ENCODE assay signal across 21 cellular contexts in the genomic region with DNA sequence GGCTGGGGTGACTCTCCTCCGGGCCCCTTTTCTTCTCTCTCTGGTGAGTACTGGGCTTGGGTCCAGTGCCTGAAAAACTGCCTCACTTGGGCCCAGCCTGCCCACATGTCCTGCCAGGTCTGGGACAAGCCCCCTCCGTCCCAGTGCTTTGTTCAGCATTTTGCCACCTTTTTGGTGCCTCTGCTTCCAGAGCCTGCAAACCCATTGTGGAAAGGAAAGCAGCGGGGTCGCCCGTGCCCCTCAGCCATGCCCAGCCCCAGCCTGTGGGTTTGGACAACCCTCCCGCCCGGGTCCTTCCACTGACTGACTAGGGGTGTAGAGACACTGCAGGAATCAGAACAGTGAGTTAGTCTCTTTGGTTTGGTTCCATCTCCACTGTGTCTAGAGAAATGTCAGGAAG.
"Had no signal": no experiment of that assay in that cellular context is flagged by ENCODE, and none has a peak within 500 bp of the region (broad histone marks: within the 10 kb centered on the region; RNA-seq: fewer than 3 reads in every experiment).

No MANE protein-coding gene starts in this region.

- H3K27me3 Mint-ChIP-seq: activated CD4-positive, alpha-beta memory T cell treated with anti-CD3 and anti-CD28 coated beads for 36 hours; natural killer cell treated with Interleukin-12 subunit alpha and Interleukin-12 subunit beta and Interleukin-15 and Interleukin-18, amount 100 ng/mL, for 72 hours had no signal

- H3K9me3 Mint-ChIP-seq: activated CD4-positive, alpha-beta memory T cell treated with anti-CD3 and anti-CD28 coated beads for 36 hours; activated naive CD4-positive, alpha-beta T cell treated with anti-CD3 and anti-CD28 coated beads for 36 hours; activated T-cell treated with anti-CD3 and anti-CD28 coated beads, Interleukin-2, amount 50 U/mL, for 72 hours; endodermal cell; natural killer cell treated with Interleukin-12 subunit alpha and Interleukin-12 subunit beta and Interleukin-15 and Interleukin-18, amount 100 ng/mL, for 72 hours had no signal

- H3K4me3 Mint-ChIP-seq: activated CD4-positive, alpha-beta memory T cell treated with anti-CD3 and anti-CD28 coated beads for 36 hours; activated naive CD4-positive, alpha-beta T cell treated with anti-CD3 and anti-CD28 coated beads for 36 hours; activated naive CD8-positive, alpha-beta T cell treated with anti-CD3 and anti-CD28 coated beads, Interleukin-2, amount 10 ng/mL, durations not matched to agents 7 days and 5 days; endodermal cell had no signal

- H3K27ac Mint-ChIP-seq: activated CD4-positive, alpha-beta memory T cell treated with anti-CD3 and anti-CD28 coated beads for 36 hours; activated naive CD4-positive, alpha-beta T cell treated with anti-CD3 and anti-CD28 coated beads for 36 hours; endodermal cell; progenitor cell of endocrine pancreas had no signal

- ATAC-seq: natural killer cell treated with Interleukin-12 subunit alpha and Interleukin-12 subunit beta and Interleukin-15 and Interleukin-18, amount 100 ng/mL, for 72 hours; sciatic nerve; upper lobe of right lung had no signal

- H3K36me3 Mint-ChIP-seq: activated CD4-positive, alpha-beta memory T cell treated with anti-CD3 and anti-CD28 coated beads for 36 hours; activated naive CD8-positive, alpha-beta T cell treated with anti-CD3 and anti-CD28 coated beads, Interleukin-2, amount 10 ng/mL, durations not matched to agents 7 days and 5 days; natural killer cell treated with Interleukin-12 subunit alpha and Interleukin-12 subunit beta and Interleukin-15 and Interleukin-18, amount 100 ng/mL, for 72 hours had no signal

- DNase-seq: activated CD4-positive, alpha-beta memory T cell treated with anti-CD3 and anti-CD28 coated beads for 36 hours; activated CD4-positive, alpha-beta T cell treated with anti-CD3 and anti-CD28 coated beads for 48 hours; activated effector memory CD4-positive, alpha-beta T cell treated with Interleukin-2 at 50 U/mL for 16 hours; activated naive CD4-positive, alpha-beta T cell treated with anti-CD3 and anti-CD28 coated beads for 36 hours; activated naive CD8-positive, alpha-beta T cell treated with anti-CD3 and anti-CD28 coated beads, Interleukin-2, amount 10 ng/mL, durations not matched to agents 7 days and 5 days; activated T-cell treated with anti-CD3 and anti-CD28 coated beads for 4 hours; activated T-cell treated with anti-CD3 and anti-CD28 coated beads, Interleukin-2, amount 50 U/mL, for 72 hours; brain microvascular endothelial cell; caudate nucleus; endodermal cell; esophagus squamous epithelium; foreskin melanocyte; left ventricle myocardium inferior; mesendoderm; stimulated activated CD4-positive, alpha-beta T cell treated with anti-CD3 and anti-CD28 coated beads, Interleukin-4, amount 100 ng/mL, for 4 hours; T-helper 9 cell; tibial artery; upper lobe of right lung had no signal
